14 cellular contexts compared by ENCODE assay signal in the genomic region with DNA sequence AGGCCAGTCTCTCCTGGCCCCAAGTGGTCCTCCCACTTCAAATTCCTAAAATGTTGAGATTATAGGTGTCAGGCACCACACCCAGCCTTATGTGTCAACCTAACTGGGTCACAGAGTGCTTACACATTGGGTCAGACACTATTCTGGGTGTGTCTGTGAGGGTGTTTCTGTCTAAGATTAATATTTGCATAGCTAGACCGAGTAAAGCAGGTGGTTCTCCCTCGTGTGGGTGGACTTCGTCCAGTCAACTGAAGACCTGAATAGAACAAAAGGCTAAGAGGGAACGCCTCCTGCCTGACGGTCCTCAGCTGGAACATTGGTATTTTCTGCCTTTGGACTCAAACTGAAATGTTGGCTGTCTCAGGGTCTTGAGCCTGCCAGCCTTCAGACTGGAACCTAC. TPM values are rescaled to one million over a fixed set of nuclear protein-coding genes. Genes with fewer than 3 reads are reported as not detected.
DNase-seq lines count a peak whose midpoint lies in the region; ATAC-seq lines count a peak whose summit lies in the region.
"Had no signal": no experiment of that assay in that cellular context is flagged by ENCODE, and none has a peak within 500 bp of the region (broad histone marks: within the 10 kb centered on the region; RNA-seq: fewer than 3 reads in every experiment).

No MANE protein-coding gene starts in this region.

- peaks cover 0 to 2% of the 10 kb centered on the region in 2 donors for H3K4me1 ChIP-seq in neuronal stem cell (ENCODE audit: control insufficient read depth in 2 of 2, insufficient read depth in 1 of 2, low read depth in 1 of 2, low read length in 2 of 2)

- H3K4ac ChIP-seq in neuronal stem cell (ENCODE audit: low read length) = no peak overlapping the region

- H3K18ac ChIP-seq in neuronal stem cell (ENCODE audit: low read length) = no peak overlapping the region

- H3K23ac ChIP-seq in neuronal stem cell (ENCODE audit: low read depth, low read length, poor library complexity) = no peak overlapping the region

- H2BK15ac ChIP-seq in neuronal stem cell (ENCODE audit: low read length) = no peak overlapping the region

- DNase-seq in COLO668 (lab: John Stamatoyannopoulos, UW; ENCODE audit: unreplicated experiment) = peak; percentile 50
- peak; percentile 71 for DNase-seq in NCI-H526 treated with DMSO at 0.1 percent for 48 hours (lab: John Stamatoyannopoulos, UW)
- DNase-seq in mucosa of gallbladder (ENCODE audit: low spot score) = peak; percentile 76
- no peak for DNase-seq in NCI-H2029 treated with DMSO at 0.1 percent for 48 hours (lab: John Stamatoyannopoulos, UW)
- DNase-seq in neuronal stem cell (ENCODE audit: low spot score) = no peak
- DNase-seq in DMS79 (lab: John Stamatoyannopoulos, UW) = no peak
- DNase-seq in dedifferentiated amniotic fluid mesenchymal stem cell (ENCODE audit: extremely low spot score) = no peak
- DNase-seq: amygdala; DMS153; mammary epithelial cell; MG63; stimulated activated CD4-positive, alpha-beta T cell treated with anti-CD3 and anti-CD28 coated beads, Interleukin-2, amount 100 ng/mL, for 48 hours; T-helper 17 cell had no signal

- peaks cover 9 to 23% of the 10 kb centered on the region in 2 donors for H3K36me3 ChIP-seq in neuronal stem cell (replicated peaks in 1 of 2; ENCODE audit: control insufficient read depth in 2 of 2, insufficient read depth in 2 of 2, low read length in 2 of 2)

- H3K9me3 ChIP-seq in neuronal stem cell (replicated peaks in 1 of 2; ENCODE audit: control insufficient read depth in 2 of 2, insufficient read depth in 1 of 2, low read depth in 1 of 2, low read length in 2 of 2) = no peaks in the 10 kb centered on the region
- H3K9me3 ChIP-seq: MG63 had no signal

- peak; percentile 53 for ATAC-seq in GM21529 (IDR thresholded peaks at IDR 0.05; ENCODE audit: unreplicated experiment)
- ATAC-seq: T-helper 17 cell had no signal

- H3K79me1 ChIP-seq in neuronal stem cell (ENCODE audit: low read depth, low read length) = no peaks in the 10 kb centered on the region

- H2BK5ac ChIP-seq in neuronal stem cell (ENCODE audit: low read length) = no peak overlapping the region

- H3K27me3 ChIP-seq in neuronal stem cell (ENCODE audit: control insufficient read depth in 3 of 3, insufficient read depth in 3 of 3, low read depth in 1 of 3, low read length in 3 of 3) = no peaks in the 10 kb centered on the region
- H3K27me3 ChIP-seq: MG63 had no signal

- no peak overlapping the region for H2BK12ac ChIP-seq in neuronal stem cell (ENCODE audit: low read length)

- H3K27ac ChIP-seq in neuronal stem cell (replicated peaks; ENCODE audit: low read length) = no peak overlapping the region

- H2BK120ac ChIP-seq in neuronal stem cell (ENCODE audit: low read depth, low read length) = no peak overlapping the region

- no peak overlapping the region for H4K8ac ChIP-seq in neuronal stem cell (ENCODE audit: low read depth, low read length)

- WGBS in neuronal stem cell (ENCODE audit: extremely low coverage in 2 of 2, insufficient read length in 2 of 2, insufficient replicate concordance in 1 of 2), 2 donors = no CpG with 5 or more reads among the region's 5 CpGs

- no peak overlapping the region for H2AK5ac ChIP-seq in neuronal stem cell (ENCODE audit: low read depth, low read length)

- H3K9ac ChIP-seq in neuronal stem cell (ENCODE audit: low read depth, low read length, poor library complexity) = no peak overlapping the region

- no peak overlapping the region for H2AFZ ChIP-seq in neuronal stem cell (ENCODE audit: low read length)

- H3K4me2 ChIP-seq in neuronal stem cell (ENCODE audit: insufficient read depth, low read length, poor library complexity, severe bottlenecking) = no peak overlapping the region

- no peak overlapping the region for H3K14ac ChIP-seq in neuronal stem cell (ENCODE audit: low read length)

- H4K91ac ChIP-seq in neuronal stem cell (ENCODE audit: low read depth, low read length, poor library complexity) = no peak overlapping the region

- H3K4me3 ChIP-seq in neuronal stem cell (ENCODE audit: low read length in 2 of 2) = no peak overlapping the region
- H3K4me3 ChIP-seq: MG63 had no signal

RNA-seq across cellular contexts. Expression of a gene that starts 11.5 kb away (rescaled TPM):
- total RNA-seq in mucosa of gallbladder = 49.4 TPM
- 42.1 TPM for polyA plus RNA-seq in neuronal stem cell (2013, experiment 1 of 2)
- 42.3 TPM for polyA plus RNA-seq in neuronal stem cell (2013, experiment 2 of 2)

Comparison
In these comparisons a context has a peak if more than half of its experiments do, and no peak if none do; other contexts are left out.
1. DNase-seq: peak in COLO668 (single experiment), NCI-H526 treated with DMSO at 0.1 percent for 48 hours (single experiment) and mucosa of gallbladder (single experiment); none in NCI-H2029 treated with DMSO at 0.1 percent for 48 hours (single experiment), neuronal stem cell (single experiment), DMS79 (single experiment) and dedifferentiated amniotic fluid mesenchymal stem cell (single experiment).